In the genomic region with DNA sequence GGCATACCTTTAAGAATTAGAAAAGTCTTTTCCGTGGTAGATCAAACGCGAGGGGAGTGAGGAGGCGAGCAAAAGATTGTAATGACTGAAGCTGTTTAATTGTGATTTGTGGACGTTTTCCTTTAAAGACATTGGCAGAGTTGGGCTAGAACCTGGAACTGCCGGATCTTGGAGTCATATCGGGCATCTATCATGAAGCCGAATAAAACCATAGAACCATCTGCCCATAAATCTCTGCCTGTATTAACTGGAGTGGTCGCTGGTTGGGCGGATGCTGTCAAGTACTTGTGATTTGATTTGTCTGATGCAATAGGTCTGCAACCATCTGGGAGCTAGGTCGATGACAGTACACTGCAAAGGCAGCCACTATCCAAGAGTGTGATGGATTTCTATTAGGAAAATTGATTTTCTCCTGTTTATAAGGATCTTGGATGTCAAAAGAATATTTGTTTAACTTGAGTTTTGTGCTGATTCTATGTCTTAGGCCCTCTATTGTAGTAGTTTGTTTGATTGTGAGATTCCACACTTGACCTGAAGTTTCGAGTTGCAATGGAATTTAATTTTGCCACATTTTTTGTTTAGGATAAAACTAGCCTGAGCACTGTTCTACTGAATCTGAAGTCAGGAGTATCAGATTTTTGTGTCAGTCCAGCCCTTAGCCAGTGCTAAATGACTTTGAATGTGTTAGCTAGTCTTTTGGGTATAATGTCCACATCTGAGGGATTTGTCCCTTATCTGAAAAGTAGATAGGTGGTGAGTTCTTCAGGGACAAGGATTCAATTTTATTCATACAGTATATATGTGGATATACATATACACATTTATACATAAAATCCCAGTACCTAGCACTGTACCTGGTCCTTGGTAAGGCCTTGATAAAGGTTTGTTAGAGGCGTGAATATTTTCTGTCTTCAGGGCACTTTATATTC, we compare ENCODE assay signal across 8 cellular contexts. TPM values are rescaled to one million over a fixed set of nuclear protein-coding genes. Genes with fewer than 3 reads are reported as not detected.
DNase-seq lines count a peak whose midpoint lies in the region; ATAC-seq and TF ChIP-seq lines count a peak whose summit lies in the region.

No MANE protein-coding gene starts in this region.

- H3K36me3 Mint-ChIP-seq in CD8-positive, alpha-beta memory T cell: peaks cover 0 to 35% (median 8%) of the 10 kb centered on the region in 3 donors
- H3K36me3 Mint-ChIP-seq in nephron progenitor cell (ENCODE audit: low read depth): peaks cover 33% of the 10 kb centered on the region

- no peaks in the 10 kb centered on the region for H3K9me3 ChIP-seq in CD8-positive, alpha-beta memory T cell (ENCODE audit: low read length)
- H3K9me3 ChIP-seq in fibroblast of lung (ENCODE audit: control insufficient read depth, insufficient read depth, low read depth, low read length): no peaks in the 10 kb centered on the region

- peak overlapping the region; percentile 92 to 100 (median 99) for H3K4me3 Mint-ChIP-seq in CD8-positive, alpha-beta memory T cell
- H3K4me3 Mint-ChIP-seq in nephron progenitor cell: peak overlapping the region; percentile 93

- peak in 2 of 5 donors; percentile 10 to 18 for DNase-seq in CD8-positive, alpha-beta memory T cell
- DNase-seq in NCI-H748 treated with DMSO at 0.1 percent for 48 hours (lab: John Stamatoyannopoulos, UW) (peak; percentile 52), fibroblast of lung (ENCODE audit: low read depth in 2 of 2) (peak; percentile 89 to 96), nephron progenitor cell (no peak), cortex of kidney (lab: John Stamatoyannopoulos, UW) (no peak)
- peak; percentile 28 for DNase-seq in activated T-cell treated with anti-CD3 and anti-CD28 coated beads, Interleukin-2, amount 50 U/mL, for 1 hour

- peak overlapping the region; percentile 93 for H3K4me3 ChIP-seq in CD8-positive, alpha-beta memory T cell (ENCODE audit: low read length)
- peak overlapping the region; percentile 80 to 91 (median 88) for H3K4me3 ChIP-seq in fibroblast of lung (replicated peaks in 1 of 4; ENCODE audit: control extremely low read depth in 1 of 4, insufficient read depth in 1 of 4, low read depth in 3 of 4, low read length in 4 of 4)
- peak overlapping the region; percentile 59 for H3K4me3 ChIP-seq in urinary bladder (ENCODE audit: low read depth, low read length)

- peak; percentile 29 for ATAC-seq in HG03066 (IDR thresholded peaks at IDR 0.05; ENCODE audit: low read depth, unreplicated experiment)

- POLR2A ChIA-PET in CD8-positive, alpha-beta memory T cell (lab: Charles Lee): interaction anchor here (0.7 to 1.7 kb wide), 4 partner anchors 49 to 211 kb away, joined by 3 to 10 read pairs (median 4); partner anchors contain the start of gene PSRC1

- H3K27me3 Mint-ChIP-seq in CD8-positive, alpha-beta memory T cell: peaks cover 0 to 3% of the 10 kb centered on the region in 2 donors
- peaks cover 3% of the 10 kb centered on the region for H3K27me3 Mint-ChIP-seq in nephron progenitor cell (ENCODE audit: low read depth, poor library complexity)

- peaks cover 54% of the 10 kb centered on the region for H3K79me2 ChIP-seq in fibroblast of lung (ENCODE audit: control insufficient read depth, insufficient read depth, low read length)

- H3K4me2 ChIP-seq in fibroblast of lung (ENCODE audit: extremely low read depth, insufficient read depth, low read length): peak overlapping the region; percentile 92

- H3K9me3 Mint-ChIP-seq in CD8-positive, alpha-beta memory T cell: no peaks in the 10 kb centered on the region
- peaks cover 6% of the 10 kb centered on the region for H3K9me3 Mint-ChIP-seq in nephron progenitor cell

- no peak for TF ChIP-seq CTCF in fibroblast of lung (conservative IDR thresholded peaks at IDR 0.05 in 1 of 2, IDR thresholded peaks at IDR 0.05 in 1 of 2; ENCODE audit: low read depth in 1 of 2, low read length in 2 of 2)
- TF ChIP-seq CTCF in nephron progenitor cell (IDR thresholded peaks at IDR 0.05): no peak

- peak overlapping the region; percentile 81 for H3K9ac ChIP-seq in fibroblast of lung (ENCODE audit: insufficient read depth, low read length)

- peaks cover 38% of the 10 kb centered on the region for H3K4me1 ChIP-seq in CD8-positive, alpha-beta memory T cell (ENCODE audit: insufficient read depth, low read length)
- H3K4me1 ChIP-seq in fibroblast of lung (ENCODE audit: control insufficient read depth, extremely low read depth, insufficient read depth, low read length) (no peaks in the 10 kb centered on the region), urinary bladder (ENCODE audit: insufficient read depth) (no peaks in the 10 kb centered on the region)

- peak overlapping the region; percentile 73 to 98 (median 96) for H3K27ac Mint-ChIP-seq in CD8-positive, alpha-beta memory T cell
- H3K27ac Mint-ChIP-seq in nephron progenitor cell: peak overlapping the region; percentile 63

- peaks cover 4% of the 10 kb centered on the region for H4K20me1 ChIP-seq in fibroblast of lung (ENCODE audit: control insufficient read depth, extremely low read depth, insufficient read depth, low read length)

- no peak overlapping the region for H2AFZ ChIP-seq in fibroblast of lung (ENCODE audit: low read length)

- WGBS in urinary bladder: 11% methylated on average over 13 of the region's 13 CpGs

- H3K4me1 Mint-ChIP-seq in CD8-positive, alpha-beta memory T cell: peaks cover 32 to 44% (median 41%) of the 10 kb centered on the region in 3 donors
- peaks cover 24% of the 10 kb centered on the region for H3K4me1 Mint-ChIP-seq in nephron progenitor cell

- peaks cover 8% of the 10 kb centered on the region for H3K36me3 ChIP-seq in CD8-positive, alpha-beta memory T cell (ENCODE audit: insufficient read depth, low read length)
- no peaks in the 10 kb centered on the region for H3K36me3 ChIP-seq in fibroblast of lung (ENCODE audit: control insufficient read depth, insufficient read depth, low read length)
- no peaks in the 10 kb centered on the region for H3K36me3 ChIP-seq in urinary bladder (ENCODE audit: insufficient read depth)

- CTCF ChIA-PET in CD8-positive, alpha-beta memory T cell (lab: Charles Lee): interaction anchor here (1.1 to 1.7 kb wide), 8 partner anchors 8 to 317 kb away, joined by 3 to 7 read pairs (median 4); no protein-coding TSS in a partner anchor

- H3K27ac ChIP-seq in CD8-positive, alpha-beta memory T cell (ENCODE audit: low read depth, low read length): peak overlapping the region; percentile 78
- H3K27ac ChIP-seq in fibroblast of lung (ENCODE audit: insufficient read depth, low read length) (peak overlapping the region; percentile 96), urinary bladder (ENCODE audit: low read depth) (peak overlapping the region; percentile 25)

- no peaks in the 10 kb centered on the region for H3K27me3 ChIP-seq in CD8-positive, alpha-beta memory T cell (ENCODE audit: insufficient read depth, low read length, poor library complexity, severe bottlenecking)
- H3K27me3 ChIP-seq in fibroblast of lung (ENCODE audit: control insufficient read depth, insufficient read depth, low read length): no peaks in the 10 kb centered on the region

RNA-seq across cellular contexts. Expression of gene SARS1, which starts 1.2 kb away (rescaled TPM):
- 100 to 1,000 TPM; 189 to 195 TPM for total RNA-seq in CD8-positive, alpha-beta memory T cell
- polyA plus RNA-seq in CD8-positive, alpha-beta memory T cell: 157 TPM
- total RNA-seq in fibroblast of lung (429 and 437 TPM in 2 replicates), urinary bladder (75.3 TPM)
- polyA plus RNA-seq in fibroblast of lung (229 and 237 TPM in 2 replicates), urinary bladder (136 TPM)
- 209 and 230 TPM in 2 replicates for polyA plus RNA-seq in fibroblast of lung (2012)
- polyA minus RNA-seq in fibroblast of lung (ENCODE audit: low replicate concordance): 113 and 165 TPM in 2 replicates

RNA-seq across cellular contexts. Expression of gene CELSR2, which starts 34.4 kb away (rescaled TPM):
- total RNA-seq in CD8-positive, alpha-beta memory T cell: 1 to 10 TPM; 2.7 to 2.8 TPM
- polyA plus RNA-seq in CD8-positive, alpha-beta memory T cell: 0.77 TPM
- total RNA-seq in fibroblast of lung (3.1 and 3.5 TPM in 2 replicates), urinary bladder (3.6 TPM)
- polyA plus RNA-seq in fibroblast of lung (0.67 and 1.2 TPM in 2 replicates), urinary bladder (4.9 TPM)
- 1.3 and 1.7 TPM in 2 replicates for polyA plus RNA-seq in fibroblast of lung (2012)
- polyA minus RNA-seq in fibroblast of lung (ENCODE audit: low replicate concordance): 6.3 and 10.1 TPM in 2 replicates

Comparison
In these comparisons a context has a peak if more than half of its experiments do, and no peak if none do; other contexts are left out.
1. DNase-seq: peak in NCI-H748 treated with DMSO at 0.1 percent for 48 hours (single experiment), activated T-cell treated with anti-CD3 and anti-CD28 coated beads, Interleukin-2, amount 50 U/mL, for 1 hour (single experiment) and fibroblast of lung (2 of 2); none in nephron progenitor cell (single experiment) and cortex of kidney (single experiment).
2. H3K27ac ChIP-seq: peak in every context shown above with its lines; median percentile 96 in fibroblast of lung; 78 in CD8-positive, alpha-beta memory T cell; 25 in urinary bladder.
3. Peak in every context shown above with its lines, with median percentiles within 50 percentile points of each other: H3K4me3 ChIP-seq.